Comparison of ENCODE assay signal across 21 cellular contexts in genomic region chr22:19903513-19903912, GRCh38. TPM values are rescaled to one million over a fixed set of nuclear protein-coding genes. Genes with fewer than 3 reads are reported as not detected.
DNase-seq lines count a peak whose midpoint lies in the region; ATAC-seq, FAIRE-seq and TF ChIP-seq lines count a peak whose summit lies in the region.
"Had no signal": no experiment of that assay in that cellular context is flagged by ENCODE, and none has a peak within 500 bp of the region (broad histone marks: within the 10 kb centered on the region; RNA-seq: fewer than 3 reads in every experiment).

No MANE protein-coding gene starts in this region.

- H3K79me2 ChIP-seq in H1 (ENCODE audit: control insufficient read depth in 1 of 2, insufficient read depth in 2 of 2, low read length in 2 of 2) = no peaks in the 10 kb centered on the region

- H2AK5ac ChIP-seq in IMR-90 (ENCODE audit: low read depth, low read length) = no peak overlapping the region
- no peak overlapping the region; the same call in 1 of the 2 replicates for H2AK5ac ChIP-seq in H1 (ENCODE audit: low read depth, low read length)
- peak overlapping the region; percentile 2 for H2AK5ac ChIP-seq in neuronal stem cell (ENCODE audit: low read depth, low read length)

- H3K18ac ChIP-seq in IMR-90 (ENCODE audit: low read depth, low read length) (no peak overlapping the region), H1 (ENCODE audit: extremely low read depth, low read length) (no peak overlapping the region), neuronal stem cell (ENCODE audit: low read length) (peak overlapping the region; percentile 87)

- H2BK12ac ChIP-seq in H1 (ENCODE audit: low read depth, low read length) = peak overlapping the region; percentile 60
- H2BK12ac ChIP-seq in neuronal stem cell (ENCODE audit: low read length) = peak overlapping the region; percentile 98

- H3K9me1 ChIP-seq in IMR-90 (ENCODE audit: insufficient read depth, low read length) = 0 out of 2 replicates have a peak, but pooled peaks cover 2% of the 10 kb centered on the region

- 100% methylated on average over 1 of the region's 12 CpGs; no CpG with 5 or more reads in 1 of the 2 experiments for WGBS in IMR-90 (ENCODE audit: extremely low coverage in 2 of 2, insufficient read length in 1 of 2), 2 experiments
- 78% methylated on average over 11 of the region's 12 CpGs; no CpG with 5 or more reads in 1 of the 2 experiments for WGBS in H1 (ENCODE audit: extremely low coverage in 1 of 2, insufficient coverage in 1 of 2, insufficient read length in 1 of 2, insufficient replicate concordance in 2 of 2, low coverage in 1 of 2, low lambda C conversion rate in 2 of 2, missing lambda C conversion rate in 1 of 2), 2 experiments
- no CpG with 5 or more reads among the region's 12 CpGs for WGBS in neuronal stem cell (ENCODE audit: extremely low coverage in 2 of 2, insufficient read length in 2 of 2, insufficient replicate concordance in 1 of 2), 2 donors
- no CpG with 5 or more reads among the region's 12 CpGs for WGBS in gastroesophageal sphincter (ENCODE audit: low coverage in 1 of 2), 2 donors

- TF ChIP-seq CTCF in IMR-90 (conservative IDR thresholded peaks at IDR 0.05; ENCODE audit: low read depth, low read length) (no peak), H1 (IDR thresholded peaks at IDR 0.05; ENCODE audit: control extremely low read depth in 1 of 3, insufficient read depth in 1 of 3, low read depth in 1 of 3, low read length in 3 of 3) (no peak), gastroesophageal sphincter (IDR thresholded peaks at IDR 0.05) (no peak)

- no peak overlapping the region for H3K56ac ChIP-seq in IMR-90 (ENCODE audit: extremely low read depth, insufficient read depth, low read length)
- no peak overlapping the region for H3K56ac ChIP-seq in H1 (replicated peaks; ENCODE audit: insufficient read length, low read depth, low read length)

- H4K91ac ChIP-seq in IMR-90 (ENCODE audit: insufficient read depth, low read depth, low read length) (no peak overlapping the region), H1 (replicated peaks; ENCODE audit: insufficient read length, low read length) (peak overlapping the region; percentile 35), neuronal stem cell (ENCODE audit: low read depth, low read length, poor library complexity) (peak overlapping the region; percentile 49)

- H2AFZ ChIP-seq in IMR-90 (replicated peaks; ENCODE audit: low read length, poor library complexity) (peak overlapping the region; percentile 43), H1 (ENCODE audit: low read length) (no peak overlapping the region), neuronal stem cell (ENCODE audit: low read length) (peak overlapping the region; percentile 63)

- H3K4me1 ChIP-seq in IMR-90 (ENCODE audit: control insufficient read depth, insufficient read depth, low read length) (peaks cover 7% of the 10 kb centered on the region), H1 (replicated peaks in 1 of 4; ENCODE audit: control insufficient read depth in 3 of 4, insufficient read depth in 4 of 4, low read length in 3 of 4) (peaks cover 5 to 12% (median 12%) of the 10 kb centered on the region in 4 experiments), neuronal stem cell (ENCODE audit: control insufficient read depth in 2 of 2, insufficient read depth in 1 of 2, low read depth in 1 of 2, low read length in 2 of 2) (peaks cover 17 to 27% of the 10 kb centered on the region in 2 donors), gastroesophageal sphincter (no peaks in the 10 kb centered on the region)

- TF ChIP-seq EP300 in H1 (IDR thresholded peaks at IDR 0.05; ENCODE audit: borderline replicate concordance in 1 of 2, low read depth in 2 of 2, low read length in 2 of 2) (no peak), gastroesophageal sphincter (IDR thresholded peaks at IDR 0.05) (no peak)

- POLR2A ChIA-PET in IMR-90 (lab: Charles Lee; ENCODE audit: unreplicated experiment) (no interaction called here), H1 (lab: Charles Lee; ENCODE audit: partially characterized antibody) (interaction anchor here (0.8 to 1.1 kb wide), 4 partner anchors 16 to 157 kb away, joined by 3 to 5 read pairs (median 3); no protein-coding TSS in a partner anchor)

- TF ChIP-seq POLR2A in IMR-90 (IDR thresholded peaks at IDR 0.05; ENCODE audit: low read depth, low read length) = no peak
- TF ChIP-seq POLR2A in H1 (IDR thresholded peaks at IDR 0.05; ENCODE audit: control extremely low read depth in 1 of 2, low read depth in 2 of 2, low read length in 2 of 2) = no peak
- no peak for TF ChIP-seq POLR2A in gastroesophageal sphincter (IDR thresholded peaks at IDR 0.05)

- no peak overlapping the region for H3K4me2 ChIP-seq in IMR-90 (ENCODE audit: low read depth, low read length)
- H3K4me2 ChIP-seq in H1 (ENCODE audit: insufficient read depth in 1 of 2, low read depth in 2 of 2, low read length in 2 of 2) = peak overlapping the region in 1 of 2 experiments; percentile 6; a peak in 1 of 4 replicates
- no peak overlapping the region for H3K4me2 ChIP-seq in neuronal stem cell (ENCODE audit: insufficient read depth, low read length, poor library complexity, severe bottlenecking)

- H2BK20ac ChIP-seq in IMR-90 (ENCODE audit: low read depth, low read length) = no peak overlapping the region
- H2BK20ac ChIP-seq in H1 (ENCODE audit: low read length) = no peak overlapping the region

- intact Hi-C loops in IMR-90 (cut with micrococcal nuclease) = no loop called here

- DNase-seq in 8988T = peak; percentile 1
- no peak for DNase-seq in IMR-90
- peak in 1 of 2 experiments; percentile 61 for DNase-seq in H1 (ENCODE audit: low read depth in 1 of 2, low spot score in 2 of 2)
- no peak for DNase-seq in neuronal stem cell (ENCODE audit: low spot score)
- DNase-seq in NCI-H2227 (lab: John Stamatoyannopoulos, UW; ENCODE audit: unreplicated experiment) = no peak
- no peak for DNase-seq in substantia nigra (lab: John Stamatoyannopoulos, UW)
- DNase-seq: AML-193; DMS53; MG63; NCI-H1436 treated with DMSO at 0.1 percent for 48 hours; NCI-H1930; NCI-H2227 treated with DMSO at 0.1 percent for 48 hours; NCI-H510A; NCI-H774; NK-92 treated with Interleukin-12 subunit alpha and Interleukin-12 subunit beta, amount 100 ng/mL, for 24 hours; SIG-M5 had no signal

- H3K4ac ChIP-seq in IMR-90 (ENCODE audit: low read depth, low read length) = no peak overlapping the region
- H3K4ac ChIP-seq in H1 (replicated peaks; ENCODE audit: insufficient read length, low read depth, low read length) = no peak overlapping the region
- peak overlapping the region; percentile 13 for H3K4ac ChIP-seq in neuronal stem cell (ENCODE audit: low read length)

- H3K14ac ChIP-seq in IMR-90 (replicated peaks; ENCODE audit: low read depth, low read length) (no peak overlapping the region), H1 (ENCODE audit: insufficient read length) (no peak overlapping the region), neuronal stem cell (ENCODE audit: low read length) (peak overlapping the region; percentile 39)

- ATAC-seq in IMR-90 (ENCODE audit: low read depth) (no peak), HG03457 (IDR thresholded peaks at IDR 0.05; ENCODE audit: unreplicated experiment) (no peak), gastroesophageal sphincter (no peak)
- ATAC-seq: HCT116 had no signal

- H4K5ac ChIP-seq in IMR-90 (ENCODE audit: low read depth, low read length) (no peak overlapping the region), H1 (ENCODE audit: insufficient read length, low read depth, low read length) (no peak overlapping the region)

- no peak overlapping the region for H2AK9ac ChIP-seq in IMR-90 (replicated peaks; ENCODE audit: low read depth, low read length, poor library complexity)

- H3K79me1 ChIP-seq in IMR-90 (ENCODE audit: low read depth in 1 of 2, low read length in 2 of 2) (0 out of 4 replicates have a peak, but pooled peaks cover 0 to 4% of the 10 kb centered on the region in 2 experiments), H1 (ENCODE audit: low read depth, low read length) (no peaks in the 10 kb centered on the region), neuronal stem cell (ENCODE audit: low read depth, low read length) (no peaks in the 10 kb centered on the region)

- H3K27ac ChIP-seq in IMR-90 (ENCODE audit: insufficient read depth, low read length) (no peak overlapping the region), H1 (ENCODE audit: low read depth, low read length) (no peak overlapping the region), neuronal stem cell (replicated peaks; ENCODE audit: low read length) (no peak overlapping the region), gastroesophageal sphincter (no peak overlapping the region), substantia nigra (ENCODE audit: low read depth, low read length, poor library complexity, severe bottlenecking) (no peak overlapping the region)
- H3K27ac ChIP-seq: 22Rv1 had no signal

- H3K36me3 ChIP-seq in IMR-90 (ENCODE audit: control insufficient read depth, insufficient read depth, low read length) = peaks cover 5% of the 10 kb centered on the region
- no peaks in the 10 kb centered on the region for H3K36me3 ChIP-seq in H1 (ENCODE audit: control insufficient read depth in 2 of 4, insufficient read depth in 4 of 4, low read length in 3 of 4)
- no peaks in the 10 kb centered on the region for H3K36me3 ChIP-seq in neuronal stem cell (replicated peaks in 1 of 2; ENCODE audit: control insufficient read depth in 2 of 2, insufficient read depth in 2 of 2, low read length in 2 of 2)
- H3K36me3 ChIP-seq in gastroesophageal sphincter = peaks cover 0 to 95% of the 10 kb centered on the region in 2 donors
- H3K36me3 ChIP-seq: MG63 had no signal

- dilution Hi-C loops in IMR-90 (cut with HindIII; ENCODE audit: low sequenced_read_pairs, unreplicated experiment) = no loop called here

- no peaks in the 10 kb centered on the region for H3K27me3 ChIP-seq in IMR-90 (ENCODE audit: control insufficient read depth, insufficient read depth, low read length)
- no peaks in the 10 kb centered on the region; a peak in 1 of 7 replicates for H3K27me3 ChIP-seq in H1 (replicated peaks in 1 of 4; ENCODE audit: control insufficient read depth in 3 of 4, extremely low read depth in 1 of 4, insufficient read depth in 3 of 4, low read length in 3 of 4)
- peaks cover 0 to 9% (median 0%) of the 10 kb centered on the region in 3 experiments for H3K27me3 ChIP-seq in neuronal stem cell (ENCODE audit: control insufficient read depth in 3 of 3, insufficient read depth in 3 of 3, low read depth in 1 of 3, low read length in 3 of 3)
- H3K27me3 ChIP-seq in gastroesophageal sphincter = no peaks in the 10 kb centered on the region
- H3K27me3 ChIP-seq: MG63 had no signal

- H2BK15ac ChIP-seq in IMR-90 (ENCODE audit: low read depth, low read length) (no peak overlapping the region), H1 (ENCODE audit: low read length) (peak overlapping the region; percentile 81; the same call in 1 of the 2 replicates), neuronal stem cell (ENCODE audit: low read length) (peak overlapping the region; percentile 2)

- H4K20me1 ChIP-seq in IMR-90 (ENCODE audit: insufficient read depth, low read length) (no peaks in the 10 kb centered on the region), H1 (replicated peaks in 1 of 2; ENCODE audit: control insufficient read depth in 1 of 2, insufficient read depth in 2 of 2, low read length in 2 of 2) (no peaks in the 10 kb centered on the region)

- FAIRE-seq in H1 (lab: Jason Lieb, UNC) = no peak
- FAIRE-seq: D721Med had no signal

- no peak overlapping the region for H2BK5ac ChIP-seq in IMR-90 (ENCODE audit: low read depth, low read length, poor library complexity, severe bottlenecking)
- H2BK5ac ChIP-seq in H1 (ENCODE audit: low read depth, low read length) = no peak overlapping the region
- H2BK5ac ChIP-seq in neuronal stem cell (ENCODE audit: low read length) = no peak overlapping the region

- H3K9ac ChIP-seq in IMR-90 (ENCODE audit: low read depth, low read length) = no peak overlapping the region
- no peak overlapping the region for H3K9ac ChIP-seq in H1 (replicated peaks in 1 of 4; ENCODE audit: extremely low read depth in 1 of 4, low read depth in 3 of 4, low read length in 3 of 4)
- H3K9ac ChIP-seq in neuronal stem cell (ENCODE audit: low read depth, low read length, poor library complexity) = peak overlapping the region; percentile 51

- CTCF ChIA-PET in IMR-90 (lab: Yijun Ruan, JAX) (interaction anchor here (2.5 kb wide), 1 partner anchor 173 kb away, joined by 10 read pairs; no protein-coding TSS in a partner anchor), H1 (lab: Charles Lee; ENCODE audit: partially characterized antibody) (interaction anchor here (0.8 to 10.1 kb wide), 14 partner anchors 9 to 224 kb away, joined by 3 to 69 read pairs (median 4); partner anchors contain the start of genes GNB1L, GP1BB and RTL10)

- H3K23ac ChIP-seq in IMR-90 (ENCODE audit: low read depth, low read length) = no peak overlapping the region
- no peak overlapping the region for H3K23ac ChIP-seq in H1 (ENCODE audit: insufficient read length)
- H3K23ac ChIP-seq in neuronal stem cell (ENCODE audit: low read depth, low read length, poor library complexity) = peak overlapping the region; percentile 38

- no peaks in the 10 kb centered on the region for H3K23me2 ChIP-seq in H1 (ENCODE audit: low read depth, low read length)

- no peak overlapping the region for H4K8ac ChIP-seq in IMR-90 (ENCODE audit: low read depth in 2 of 2, low read length in 2 of 2)
- H4K8ac ChIP-seq in H1 (ENCODE audit: extremely low read depth, insufficient read depth, low read length) = no peak overlapping the region
- H4K8ac ChIP-seq in neuronal stem cell (ENCODE audit: low read depth, low read length) = no peak overlapping the region

- H3K4me3 ChIP-seq in IMR-90 (ENCODE audit: insufficient read depth, low read depth, low read length) = no peak overlapping the region
- no peak overlapping the region for H3K4me3 ChIP-seq in H1 (ENCODE audit: extremely low read depth in 1 of 4, insufficient read depth in 2 of 4, low read depth in 3 of 4, low read length in 4 of 4)
- H3K4me3 ChIP-seq in neuronal stem cell (ENCODE audit: low read length in 2 of 2) = no peak overlapping the region
- H3K4me3 ChIP-seq in gastroesophageal sphincter = no peak overlapping the region
- H3K4me3 ChIP-seq: MG63 had no signal

- TF ChIP-seq RAD21 in IMR-90 (IDR thresholded peaks at IDR 0.05; ENCODE audit: low read length) (no peak), H1 (IDR thresholded peaks at IDR 0.05 in 1 of 2, conservative IDR thresholded peaks at IDR 0.05 in 1 of 2; ENCODE audit: low read depth in 2 of 2, low read length in 2 of 2) (no peak)

- H3K9me3 ChIP-seq in IMR-90 (ENCODE audit: control insufficient read depth, insufficient read depth, low read length) = no peaks in the 10 kb centered on the region
- H3K9me3 ChIP-seq in H1 (ENCODE audit: insufficient read depth in 2 of 2, low read depth in 1 of 2, low read length in 1 of 2) = no peaks in the 10 kb centered on the region
- no peaks in the 10 kb centered on the region for H3K9me3 ChIP-seq in neuronal stem cell (replicated peaks in 1 of 2; ENCODE audit: control insufficient read depth in 2 of 2, insufficient read depth in 1 of 2, low read depth in 1 of 2, low read length in 2 of 2)
- no peaks in the 10 kb centered on the region for H3K9me3 ChIP-seq in gastroesophageal sphincter
- H3K9me3 ChIP-seq: MG63 had no signal

- BruUV-seq in IMR-90 (replicated peaks; lab: Mats Ljungman, UMichigan) = no TSS peak

- H2BK120ac ChIP-seq in IMR-90 (ENCODE audit: low read depth, low read length) = no peak overlapping the region
- H2BK120ac ChIP-seq in H1 (replicated peaks; ENCODE audit: low read depth, low read length) = no peak overlapping the region
- H2BK120ac ChIP-seq in neuronal stem cell (ENCODE audit: low read depth, low read length) = no peak overlapping the region

- in situ Hi-C loops in IMR-90 (cut with MboI; ENCODE audit: low sequenced_read_pairs) = no loop called here

RNA-seq across cellular contexts. Expression of gene COMT, which starts 38.1 kb away (rescaled TPM):
- total RNA-seq in IMR-90 (2012; rRNA removed) (175 and 202 TPM in 2 replicates), gastroesophageal sphincter (100 to 1,000 TPM; 105 to 235 (median 208) TPM)
- polyA plus RNA-seq in IMR-90 (2012; rRNA removed) (296 and 347 TPM in 2 replicates), H1 (2011; rRNA removed) (33.7 and 45.0 TPM in 2 replicates)
- polyA plus RNA-seq in IMR-90 (2012; cell fraction: cytosol; rRNA removed) = 473 and 691 TPM in 2 replicates
- polyA plus RNA-seq in IMR-90 (2012; cell fraction: nucleus; rRNA removed; ENCODE audit: low replicate concordance) = 159 and 329 TPM in 2 replicates
- total RNA-seq in H1 (2021; fragmentation: NEBNext Ultra II Directional; extraction: Animal tissue kit (Norgen Biotek cat#: 25700)) = 15.2 and 16.6 TPM in 2 replicates
- 30.8 TPM for polyA plus RNA-seq in H1 (2011; cell fraction: cytosol; rRNA removed)
- 39.7 TPM for polyA plus RNA-seq in H1 (2011; cell fraction: nucleus; rRNA removed)
- polyA plus RNA-seq in H1 (2012, experiment 1 of 2) = 21.8 to 30.3 TPM (median 29.0 TPM) in 4 replicates
- 26.2 TPM for polyA plus RNA-seq in H1 (2012, experiment 2 of 2)
- polyA plus RNA-seq in H1 (2013, experiment 1 of 2) = 12.0 TPM
- polyA plus RNA-seq in H1 (2013, experiment 2 of 2) = 10.6 TPM
- 9.1 and 11.6 TPM in 2 replicates for polyA minus RNA-seq in H1 (2011; rRNA and poly(A)+ RNA removed)
- polyA minus RNA-seq in H1 (2011; cell fraction: cytosol; rRNA and poly(A)+ RNA removed) = 25.5 TPM
- 7.3 TPM for polyA minus RNA-seq in H1 (2011; cell fraction: nucleus; rRNA and poly(A)+ RNA removed)
- 7.3 TPM for polyA plus RNA-seq in neuronal stem cell (2013, experiment 1 of 2)
- polyA plus RNA-seq in neuronal stem cell (2013, experiment 2 of 2) = 6.4 TPM

RNA-seq across cellular contexts. Expression of gene TXNRD2, which starts 38.1 kb away (rescaled TPM):
- total RNA-seq in IMR-90 (2012; rRNA removed) (14.7 and 15.6 TPM in 2 replicates), gastroesophageal sphincter (10 to 100 TPM; 16.7 to 33.1 (median 20.3) TPM)
- polyA plus RNA-seq in IMR-90 (2012; rRNA removed) (25.7 and 28.4 TPM in 2 replicates), H1 (2011; rRNA removed) (21.9 and 25.0 TPM in 2 replicates)
- polyA plus RNA-seq in IMR-90 (2012; cell fraction: cytosol; rRNA removed) = 29.7 and 38.9 TPM in 2 replicates
- polyA plus RNA-seq in IMR-90 (2012; cell fraction: nucleus; rRNA removed; ENCODE audit: low replicate concordance) = 47.3 and 92.8 TPM in 2 replicates
- 14.2 and 14.8 TPM in 2 replicates for total RNA-seq in H1 (2021; fragmentation: NEBNext Ultra II Directional; extraction: Animal tissue kit (Norgen Biotek cat#: 25700))
- polyA plus RNA-seq in H1 (2011; cell fraction: cytosol; rRNA removed) = 20.2 TPM
- polyA plus RNA-seq in H1 (2011; cell fraction: nucleus; rRNA removed) = 38.2 TPM
- 11.3 to 14.7 TPM (median 13.7 TPM) in 4 replicates for polyA plus RNA-seq in H1 (2012, experiment 1 of 2)
- 16.5 TPM for polyA plus RNA-seq in H1 (2012, experiment 2 of 2)
- 8.1 TPM for polyA plus RNA-seq in H1 (2013, experiment 1 of 2)
- 9.0 TPM for polyA plus RNA-seq in H1 (2013, experiment 2 of 2)
- 6.3 and 8.1 TPM in 2 replicates for polyA minus RNA-seq in H1 (2011; rRNA and poly(A)+ RNA removed)
- polyA minus RNA-seq in H1 (2011; cell fraction: cytosol; rRNA and poly(A)+ RNA removed) = 6.8 TPM
- 13.8 TPM for polyA minus RNA-seq in H1 (2011; cell fraction: nucleus; rRNA and poly(A)+ RNA removed)
- polyA plus RNA-seq in neuronal stem cell (2013, experiment 1 of 2) = 16.7 TPM
- 17.7 TPM for polyA plus RNA-seq in neuronal stem cell (2013, experiment 2 of 2)

RNA-seq across cellular contexts. Expression of gene GNB1L, which starts 48.8 kb away (rescaled TPM):
- total RNA-seq in IMR-90 (2012; rRNA removed) (1.7 and 2.5 TPM in 2 replicates), gastroesophageal sphincter (1 to 10 TPM; 4.8 to 8.7 (median 7.4) TPM)
- polyA plus RNA-seq in IMR-90 (2012; rRNA removed) (4.4 and 5.5 TPM in 2 replicates), H1 (2011; rRNA removed) (14.0 and 23.2 TPM in 2 replicates)
- 5.3 and 8.3 TPM in 2 replicates for polyA plus RNA-seq in IMR-90 (2012; cell fraction: cytosol; rRNA removed)
- polyA plus RNA-seq in IMR-90 (2012; cell fraction: nucleus; rRNA removed; ENCODE audit: low replicate concordance) = 3.5 and 12.3 TPM in 2 replicates
- 14.3 and 15.6 TPM in 2 replicates for total RNA-seq in H1 (2021; fragmentation: NEBNext Ultra II Directional; extraction: Animal tissue kit (Norgen Biotek cat#: 25700))
- polyA plus RNA-seq in H1 (2011; cell fraction: cytosol; rRNA removed) = 17.3 TPM
- 21.9 TPM for polyA plus RNA-seq in H1 (2011; cell fraction: nucleus; rRNA removed)
- 9.1 to 18.9 TPM (median 16.9 TPM) in 4 replicates for polyA plus RNA-seq in H1 (2012, experiment 1 of 2)
- 14.8 TPM for polyA plus RNA-seq in H1 (2012, experiment 2 of 2)
- polyA plus RNA-seq in H1 (2013, experiment 1 of 2) = 5.8 TPM
- 5.3 TPM for polyA plus RNA-seq in H1 (2013, experiment 2 of 2)
- polyA minus RNA-seq in H1 (2011; rRNA and poly(A)+ RNA removed) = 3.8 and 4.5 TPM in 2 replicates
- 6.1 TPM for polyA minus RNA-seq in H1 (2011; cell fraction: cytosol; rRNA and poly(A)+ RNA removed)
- polyA minus RNA-seq in H1 (2011; cell fraction: nucleus; rRNA and poly(A)+ RNA removed) = 5.6 TPM
- polyA plus RNA-seq in neuronal stem cell (2013, experiment 1 of 2) = 7.9 TPM
- polyA plus RNA-seq in neuronal stem cell (2013, experiment 2 of 2) = 8.3 TPM

RNA-seq across cellular contexts. Expression of gene RTL10, which starts 48.8 kb away (rescaled TPM):
- total RNA-seq in IMR-90 (2012; rRNA removed) (8.6 TPM in 2 replicates), gastroesophageal sphincter (10 to 100 TPM in 2 of 4 donors, 1 to 10 TPM in 2; 6.6 to 15.9 (median 10.4) TPM)
- polyA plus RNA-seq in IMR-90 (2012; rRNA removed) (12.1 and 14.0 TPM in 2 replicates), H1 (2011; rRNA removed) (11.5 and 15.5 TPM in 2 replicates)
- polyA plus RNA-seq in IMR-90 (2012; cell fraction: cytosol; rRNA removed) = 8.4 and 9.2 TPM in 2 replicates
- 24.4 and 41.2 TPM in 2 replicates for polyA plus RNA-seq in IMR-90 (2012; cell fraction: nucleus; rRNA removed; ENCODE audit: low replicate concordance)
- total RNA-seq in H1 (2021; fragmentation: NEBNext Ultra II Directional; extraction: Animal tissue kit (Norgen Biotek cat#: 25700)) = 16.1 and 18.8 TPM in 2 replicates
- polyA plus RNA-seq in H1 (2011; cell fraction: cytosol; rRNA removed) = 9.8 TPM
- 21.7 TPM for polyA plus RNA-seq in H1 (2011; cell fraction: nucleus; rRNA removed)
- polyA plus RNA-seq in H1 (2012, experiment 1 of 2) = 9.6 to 13.3 TPM (median 12.3 TPM) in 4 replicates
- 9.3 TPM for polyA plus RNA-seq in H1 (2012, experiment 2 of 2)
- polyA plus RNA-seq in H1 (2013, experiment 1 of 2) = 7.9 TPM
- 7.7 TPM for polyA plus RNA-seq in H1 (2013, experiment 2 of 2)
- polyA minus RNA-seq in H1 (2011; rRNA and poly(A)+ RNA removed) = 32.1 and 33.6 TPM in 2 replicates
- polyA minus RNA-seq in H1 (2011; cell fraction: cytosol; rRNA and poly(A)+ RNA removed) = 10.3 TPM
- 21.5 TPM for polyA minus RNA-seq in H1 (2011; cell fraction: nucleus; rRNA and poly(A)+ RNA removed)
- 9.7 TPM for polyA plus RNA-seq in neuronal stem cell (2013, experiment 1 of 2)
- 10.2 TPM for polyA plus RNA-seq in neuronal stem cell (2013, experiment 2 of 2)
